ENCODE assay signal across 18 cellular contexts in genomic region chr7:40220421-40220911, GRCh38.
DNase-seq lines count a peak whose midpoint lies in the region; ATAC-seq and TF ChIP-seq lines count a peak whose summit lies in the region.
"Had no signal": no experiment of that assay in that cellular context is flagged by ENCODE, and none has a peak within 500 bp of the region (broad histone marks: within the 10 kb centered on the region; RNA-seq: fewer than 3 reads in every experiment).

No MANE protein-coding gene starts in this region.

- peaks cover 59% of the 10 kb centered on the region for H3K4me1 Mint-ChIP-seq in HFFc6 (ENCODE audit: low read depth)
- H3K4me1 Mint-ChIP-seq: CD4-positive, alpha-beta memory T cell; naive thymus-derived CD4-positive, alpha-beta T cell had no signal

- no peak overlapping the region for H3K4me3 ChIP-seq in ascending aorta
- H3K4me3 ChIP-seq in fibroblast of villous mesenchyme (ENCODE audit: low read depth, low read length): no peak overlapping the region
- H3K4me3 ChIP-seq in stomach: no peak overlapping the region
- H3K4me3 ChIP-seq: left lung, tibial nerve had no signal

- TF ChIP-seq POLR2A in stomach (IDR thresholded peaks at IDR 0.05): no peak

- DNase-seq in HFFc6 (peak; percentile 68), ascending aorta (ENCODE audit: low spot score in 2 of 2) (no peak), fibroblast of villous mesenchyme (ENCODE audit: low read depth) (peak; percentile 74), stomach (no peak)
- DNase-seq in NK-92 treated with Interleukin-12 subunit alpha and Interleukin-12 subunit beta, amount 100 ng/mL, for 24 hours (lab: John Stamatoyannopoulos, UW): no peak
- DNase-seq: activated naive CD4-positive, alpha-beta T cell; CD4-positive, alpha-beta memory T cell; effector memory CD8-positive, alpha-beta T cell; GF-D8; hippocampal formation; left lung; naive thymus-derived CD4-positive, alpha-beta T cell; NCI-H2171; stimulated activated CD4-positive, alpha-beta T cell treated with anti-CD3 and anti-CD28 coated beads, Interleukin-1b, Interleukin-23, amount 100 ng/mL, for 48 hours had no signal

- H3K27me3 ChIP-seq in ascending aorta (no peaks in the 10 kb centered on the region), stomach (no peaks in the 10 kb centered on the region)
- H3K27me3 ChIP-seq: left lung, tibial nerve had no signal

- intact Hi-C loops in ascending aorta (cut with DNase I): no loop called here
- intact Hi-C loops in stomach (cut with DNase I; ENCODE audit: low total_unique reads): no loop called here

- H3K9me3 Mint-ChIP-seq in HFFc6: no peaks in the 10 kb centered on the region
- H3K9me3 Mint-ChIP-seq: CD4-positive, alpha-beta memory T cell; effector memory CD8-positive, alpha-beta T cell had no signal

- H3K27ac Mint-ChIP-seq in HFFc6: peak overlapping the region; percentile 78
- H3K27ac Mint-ChIP-seq: CD4-positive, alpha-beta memory T cell; effector memory CD8-positive, alpha-beta T cell; naive thymus-derived CD4-positive, alpha-beta T cell had no signal

- no peaks in the 10 kb centered on the region for H3K9me3 ChIP-seq in ascending aorta
- H3K9me3 ChIP-seq in stomach: peaks cover 0 to 6% (median 1%) of the 10 kb centered on the region in 4 donors
- H3K9me3 ChIP-seq: tibial nerve had no signal

- ATAC-seq in HG03520 (IDR thresholded peaks at IDR 0.05; ENCODE audit: unreplicated experiment) (no peak), GM21526 (IDR thresholded peaks at IDR 0.05; ENCODE audit: low FRiP score, unreplicated experiment) (no peak)
- ATAC-seq: effector memory CD8-positive, alpha-beta T cell; left lung; naive thymus-derived CD4-positive, alpha-beta T cell had no signal

- H3K36me3 ChIP-seq in ascending aorta (no peaks in the 10 kb centered on the region), stomach (peaks cover 0 to 8% (median 0%) of the 10 kb centered on the region in 4 donors)
- H3K36me3 ChIP-seq: left lung had no signal

- peaks cover 11% of the 10 kb centered on the region for H3K36me3 Mint-ChIP-seq in HFFc6 (ENCODE audit: low read depth)
- H3K36me3 Mint-ChIP-seq: CD4-positive, alpha-beta memory T cell had no signal

- no peak for TF ChIP-seq EP300 in stomach (IDR thresholded peaks at IDR 0.05)

- peaks cover 0 to 5% of the 10 kb centered on the region in 2 donors for H3K4me1 ChIP-seq in ascending aorta
- H3K4me1 ChIP-seq in stomach: peaks cover 0 to 10% (median 4%) of the 10 kb centered on the region in 4 donors
- H3K4me1 ChIP-seq: left lung, tibial nerve had no signal

- TF ChIP-seq CTCF in HFFc6 (IDR thresholded peaks at IDR 0.05): no peak
- no peak for TF ChIP-seq CTCF in ascending aorta (IDR thresholded peaks at IDR 0.05)
- TF ChIP-seq CTCF in fibroblast of villous mesenchyme (IDR thresholded peaks at IDR 0.05; ENCODE audit: insufficient read depth, low read depth, low read length): no peak
- no peak for TF ChIP-seq CTCF in stomach (IDR thresholded peaks at IDR 0.05)

- H3K27me3 Mint-ChIP-seq in HFFc6 (ENCODE audit: insufficient read depth): no peaks in the 10 kb centered on the region; the same call in 1 of the 2 replicates
- H3K27me3 Mint-ChIP-seq: effector memory CD8-positive, alpha-beta T cell; naive thymus-derived CD4-positive, alpha-beta T cell had no signal

- peak overlapping the region; percentile 62 for H3K4me3 Mint-ChIP-seq in HFFc6
- H3K4me3 Mint-ChIP-seq: CD4-positive, alpha-beta memory T cell; effector memory CD8-positive, alpha-beta T cell; naive thymus-derived CD4-positive, alpha-beta T cell had no signal

- peak overlapping the region; percentile 1 to 11 for H3K27ac ChIP-seq in ascending aorta
- peak overlapping the region in 4 of 5 donors; percentile 5 to 34 (median 19) for H3K27ac ChIP-seq in stomach
- H3K27ac ChIP-seq: left lung, tibial nerve, VCaP had no signal

Comparison
In these comparisons a context has a peak if more than half of its experiments do, and no peak if none do; other contexts are left out.
1. DNase-seq: peak in HFFc6 (single experiment) and fibroblast of villous mesenchyme (single experiment); none in ascending aorta (0 of 2), stomach (single experiment) and NK-92 treated with Interleukin-12 subunit alpha and Interleukin-12 subunit beta, amount 100 ng/mL, for 24 hours (single experiment).